13 cellular contexts compared by ENCODE assay signal in the genomic region with DNA sequence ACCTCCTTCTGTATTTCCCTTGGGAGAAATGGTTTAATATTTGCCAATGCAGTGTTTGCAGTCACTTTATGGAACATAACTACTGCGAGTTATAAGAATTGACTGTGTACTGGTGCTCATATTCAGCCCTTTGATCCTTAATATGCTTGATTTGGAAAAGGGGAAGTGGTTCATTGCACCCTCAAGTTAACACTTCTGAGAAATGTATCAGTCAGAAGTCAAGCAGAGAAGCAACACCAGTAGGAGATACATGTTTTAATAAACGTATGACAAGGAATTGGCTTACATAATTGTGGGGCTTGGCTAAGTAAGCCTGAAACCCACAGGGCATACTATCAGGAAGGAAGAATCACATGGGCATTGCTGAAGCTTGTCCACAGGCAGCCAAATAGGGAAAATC.
"Had no signal": no experiment of that assay in that cellular context is flagged by ENCODE, and none has a peak within 500 bp of the region (broad histone marks: within the 10 kb centered on the region; RNA-seq: fewer than 3 reads in every experiment).

No MANE protein-coding gene starts in this region.

- H3K36me3 Mint-ChIP-seq: stimulated activated memory B cell treated with anti-CD40 and anti-IgM and Interleukin-4, amounts not matched to agents 10 μg/mL and 1 μg/mL and 100 μg/mL, for 72 hours had no signal

- H3K4me3 Mint-ChIP-seq: activated CD4-positive, alpha-beta T cell treated with anti-CD3 and anti-CD28 coated beads for 36 hours; activated T-helper 1 cell treated with anti-CD3 and anti-CD28 coated beads, Interleukin-12 subunit alpha, Interleukin-12 subunit beta, Interleukin-2, Interleukin-4 antibody, amounts not matched to agents 30 ng/mL and 10 ng/mL and 1 ng/mL, durations not matched to agents 14 hours and 24 hours and 36 hours; natural killer cell treated with Interleukin-12 subunit alpha and Interleukin-12 subunit beta and Interleukin-15 and Interleukin-18, amount 100 ng/mL, for 72 hours; stimulated activated memory B cell treated with anti-CD40 and anti-IgM and Interleukin-4, amounts not matched to agents 10 μg/mL and 1 μg/mL and 100 μg/mL, for 72 hours had no signal

- H3K27ac Mint-ChIP-seq: activated CD4-positive, alpha-beta T cell treated with anti-CD3 and anti-CD28 coated beads for 36 hours; activated T-helper 1 cell treated with anti-CD3 and anti-CD28 coated beads, Interleukin-12 subunit alpha, Interleukin-12 subunit beta, Interleukin-2, Interleukin-4 antibody, amounts not matched to agents 30 ng/mL and 10 ng/mL and 1 ng/mL, durations not matched to agents 14 hours and 24 hours and 36 hours; stimulated activated memory B cell treated with anti-CD40 and anti-IgM and Interleukin-4, amounts not matched to agents 10 μg/mL and 1 μg/mL and 100 μg/mL, for 72 hours had no signal

- H3K9me3 ChIP-seq: mucosa of descending colon had no signal

- ATAC-seq: activated CD4-positive, alpha-beta T cell treated with anti-CD3 and anti-CD28 coated beads for 36 hours; foreskin keratinocyte; mucosa of descending colon; right cardiac atrium; stimulated activated memory B cell treated with anti-CD40 and anti-IgM and Interleukin-4, amounts not matched to agents 10 μg/mL and 1 μg/mL and 100 μg/mL, for 72 hours had no signal

- H3K27me3 ChIP-seq: cardiac muscle cell, foreskin keratinocyte had no signal

- H3K27ac ChIP-seq: cardiac muscle cell, foreskin keratinocyte had no signal

- H3K4me3 ChIP-seq: cardiac muscle cell, mucosa of descending colon, smooth muscle cell had no signal

- H3K4me1 ChIP-seq: foreskin keratinocyte had no signal

- H3K4me1 Mint-ChIP-seq: stimulated activated memory B cell treated with anti-CD40 and anti-IgM and Interleukin-4, amounts not matched to agents 10 μg/mL and 1 μg/mL and 100 μg/mL, for 72 hours had no signal

- H3K36me3 ChIP-seq: cardiac muscle cell had no signal

- DNase-seq: activated CD4-positive, alpha-beta T cell treated with anti-CD3 and anti-CD28 coated beads for 36 hours; activated naive CD4-positive, alpha-beta T cell; foreskin keratinocyte; head of caudate nucleus; mucosa of descending colon; nucleus accumbens; right cardiac atrium; trophoblast cell had no signal
